In genomic region chr2:70790079-70790963, GRCh38 we compare ENCODE assay signal across 8 cellular contexts. TPM values are rescaled to one million over a fixed set of nuclear protein-coding genes. Genes with fewer than 3 reads are reported as not detected.
DNase-seq lines count a peak whose midpoint lies in the region; ATAC-seq and TF ChIP-seq lines count a peak whose summit lies in the region.

Gene FIGLA, minus strand, starts transcription at chr2:70790643. Its CDS starts 5 bp downstream, at chr2:70790638.

- ATAC-seq in lower lobe of right lung (peak; percentile 31 to 34), thoracic aorta (ENCODE audit: insufficient number of reproducible peaks, low FRiP score, low read depth) (no peak), HG03039 (IDR thresholded peaks at IDR 0.05; ENCODE audit: unreplicated experiment) (no peak)

- DNase-seq in activated naive CD4-positive, alpha-beta T cell treated with anti-CD3 and anti-CD28 coated beads, Interleukin-2, amount 10 ng/mL, durations not matched to agents 7 days and 5 days = no peak
- DNase-seq in activated naive CD4-positive, alpha-beta T cell treated with Interleukin-2 at 50 U/mL for 16 hours = no peak
- peak; percentile 45 for DNase-seq in astrocyte of the hippocampus (ENCODE audit: low read depth, low spot score)
- DNase-seq in lower lobe of right lung = no peak
- no peak for DNase-seq in thoracic aorta (ENCODE audit: low spot score)
- DNase-seq in stimulated activated CD8-positive, alpha-beta memory T cell treated with anti-CD3 and anti-CD28 coated beads, Interleukin-4, amount 100 ng/mL, for 48 hours = no peak
- DNase-seq in activated gamma-delta T cell (lab: John Stamatoyannopoulos, UW) = no peak

- H3K27ac ChIP-seq in lower lobe of right lung (no peak within 1 kb of the TSS), thoracic aorta (no peak within 1 kb of the TSS)

- no peak within 1 kb of the TSS for H3K27ac Mint-ChIP-seq in activated naive CD4-positive, alpha-beta T cell treated with anti-CD3 and anti-CD28 coated beads, Interleukin-2, amount 10 ng/mL, durations not matched to agents 7 days and 5 days

- no peaks in the 10 kb centered on the region for H3K9me3 Mint-ChIP-seq in activated naive CD4-positive, alpha-beta T cell treated with anti-CD3 and anti-CD28 coated beads, Interleukin-2, amount 10 ng/mL, durations not matched to agents 7 days and 5 days

- no peak for TF ChIP-seq CTCF in lower lobe of right lung (IDR thresholded peaks at IDR 0.05)
- TF ChIP-seq CTCF in thoracic aorta (IDR thresholded peaks at IDR 0.05) = no peak

- peaks cover 8% of the 10 kb centered on the region for H3K4me1 Mint-ChIP-seq in activated naive CD4-positive, alpha-beta T cell treated with anti-CD3 and anti-CD28 coated beads, Interleukin-2, amount 10 ng/mL, durations not matched to agents 7 days and 5 days

- H3K9me3 ChIP-seq in lower lobe of right lung (no peaks in the 10 kb centered on the region), thoracic aorta (no peaks in the 10 kb centered on the region)

- H3K4me1 ChIP-seq in lower lobe of right lung (peaks cover 17% of the 10 kb centered on the region), thoracic aorta (ENCODE audit: control insufficient read depth in 1 of 2, low read depth in 2 of 2) (peaks cover 0 to 13% of the 10 kb centered on the region in 2 donors)

- no peaks in the 10 kb centered on the region for H3K36me3 Mint-ChIP-seq in activated naive CD4-positive, alpha-beta T cell treated with anti-CD3 and anti-CD28 coated beads, Interleukin-2, amount 10 ng/mL, durations not matched to agents 7 days and 5 days

- H3K27me3 ChIP-seq in lower lobe of right lung (ENCODE audit: low read depth) (peaks cover 58% of the 10 kb centered on the region), thoracic aorta (replicated peaks; ENCODE audit: insufficient read depth) (no peaks in the 10 kb centered on the region)

- H3K27me3 Mint-ChIP-seq in activated naive CD4-positive, alpha-beta T cell treated with anti-CD3 and anti-CD28 coated beads, Interleukin-2, amount 10 ng/mL, durations not matched to agents 7 days and 5 days = peaks cover 69% of the 10 kb centered on the region

- intact Hi-C loops in lower lobe of right lung (cut with DNase I) = no loop called here

- peak within 1 kb of the TSS; percentile 38 for H3K4me3 ChIP-seq in lower lobe of right lung
- H3K4me3 ChIP-seq in thoracic aorta = peak within 1 kb of the TSS; percentile 51

- CTCF ChIA-PET in activated naive CD4-positive, alpha-beta T cell treated with anti-CD3 and anti-CD28 coated beads, Interleukin-2, amount 10 ng/mL, durations not matched to agents 7 days and 5 days (lab: Charles Lee) = interaction anchor here (1.1 to 7.7 kb wide), 11 partner anchors 14 to 157 kb away, joined by 3 to 67 read pairs (median 18); partner anchors contain the start of gene ADD2

- H3K4me3 Mint-ChIP-seq in activated naive CD4-positive, alpha-beta T cell treated with anti-CD3 and anti-CD28 coated beads, Interleukin-2, amount 10 ng/mL, durations not matched to agents 7 days and 5 days = peak within 1 kb of the TSS; percentile 56

- H3K36me3 ChIP-seq in lower lobe of right lung (no peaks in the 10 kb centered on the region), thoracic aorta (no peaks in the 10 kb centered on the region)

RNA-seq across cellular contexts. Expression of gene FIGLA, which starts in this region (rescaled TPM):
- not detected for total RNA-seq in lower lobe of right lung
- total RNA-seq in thoracic aorta = not detected

Comparison
In these comparisons a context has a peak if more than half of its experiments do, and no peak if none do; other contexts are left out.
1. Peak in ATAC-seq and H3K4me3 ChIP-seq in lower lobe of right lung; RNA of the gene not detected or under 1 TPM.